ENCODE assay signal across 21 cellular contexts in the genomic region with DNA sequence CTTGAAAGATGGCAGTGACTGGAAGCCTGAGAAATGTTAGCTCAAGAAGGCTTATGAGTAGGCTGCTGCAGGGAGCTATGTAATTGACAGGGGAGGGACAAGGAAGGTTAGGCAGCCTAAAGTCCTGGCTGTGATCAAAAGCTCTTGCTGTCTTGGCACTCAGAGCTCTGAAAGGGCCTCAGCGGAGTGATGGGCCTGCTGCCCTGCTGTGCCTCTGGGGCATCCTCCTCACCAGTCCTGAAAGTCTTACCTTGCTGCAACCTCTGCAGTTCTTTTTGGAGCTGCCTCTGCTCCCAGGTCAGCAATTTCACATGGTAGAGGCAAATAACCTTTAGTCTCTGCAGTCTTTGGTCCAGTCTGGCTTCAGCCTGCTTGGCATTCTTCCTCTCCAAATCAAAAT. TPM values are rescaled to one million over a fixed set of nuclear protein-coding genes. Genes with fewer than 3 reads are reported as not detected.
"Had no signal": no experiment of that assay in that cellular context is flagged by ENCODE, and none has a peak within 500 bp of the region (broad histone marks: within the 10 kb centered on the region; RNA-seq: fewer than 3 reads in every experiment).

No MANE protein-coding gene starts in this region.

- H3K27ac ChIP-seq: esophagus muscularis mucosa, gastroesophageal sphincter, ovary, prostate gland, transverse colon, uterus had no signal

- H3K27me3 ChIP-seq: brain microvascular endothelial cell, esophagus muscularis mucosa, gastroesophageal sphincter, ovary, transverse colon, uterus had no signal

- DNase-seq: activated gamma-delta T cell treated with Interleukin-2 at 50 U/mL for 16 hours; activated T-cell treated with anti-CD3 and anti-CD28 coated beads, Interleukin-2, amount 50 U/mL, for 1 hour; anterior cingulate cortex; brain microvascular endothelial cell; caudate nucleus; effector memory CD4-positive, alpha-beta T cell; head of caudate nucleus; islet precursor cell; midbrain; natural killer cell; ovary; stimulated activated CD4-positive, alpha-beta T cell treated with anti-CD3 and anti-CD28 coated beads, Interleukin-4, amount 100 ng/mL, for 4 hours; substantia nigra; T-helper 1 cell; transverse colon; uterus had no signal

- H3K36me3 ChIP-seq: brain microvascular endothelial cell, esophagus muscularis mucosa, gastroesophageal sphincter, ovary, prostate gland, transverse colon, uterus had no signal

- FAIRE-seq: TTC549 had no signal

- H3K4me3 ChIP-seq: esophagus muscularis mucosa, gastroesophageal sphincter, ovary, prostate gland, transverse colon, uterus had no signal

- ATAC-seq: gastroesophageal sphincter, natural killer cell had no signal

- H3K4me1 ChIP-seq: prostate gland, transverse colon, uterus had no signal

- H3K9me3 ChIP-seq: esophagus muscularis mucosa, gastroesophageal sphincter, ovary, prostate gland, transverse colon, uterus had no signal

RNA-seq across cellular contexts. Expression of gene CCDC190, which starts 1.8 kb away (rescaled TPM):
- total RNA-seq: dermis microvascular lymphatic vessel endothelial cell, gastroesophageal sphincter, natural killer cell, ovary, transverse colon had no signal
